Comparison of ENCODE assay signal across 2 cellular contexts in genomic region chr2:203992496-203992895, GRCh38.
TF ChIP-seq lines count a peak whose summit lies in the region.

No MANE protein-coding gene starts in this region.

TF ChIP-seq in HepG2, 621 proteins besides CTCF, POLR2A, EP300 and RAD21 (continued from another document):
- TF ChIP-seq, protein P1, sequence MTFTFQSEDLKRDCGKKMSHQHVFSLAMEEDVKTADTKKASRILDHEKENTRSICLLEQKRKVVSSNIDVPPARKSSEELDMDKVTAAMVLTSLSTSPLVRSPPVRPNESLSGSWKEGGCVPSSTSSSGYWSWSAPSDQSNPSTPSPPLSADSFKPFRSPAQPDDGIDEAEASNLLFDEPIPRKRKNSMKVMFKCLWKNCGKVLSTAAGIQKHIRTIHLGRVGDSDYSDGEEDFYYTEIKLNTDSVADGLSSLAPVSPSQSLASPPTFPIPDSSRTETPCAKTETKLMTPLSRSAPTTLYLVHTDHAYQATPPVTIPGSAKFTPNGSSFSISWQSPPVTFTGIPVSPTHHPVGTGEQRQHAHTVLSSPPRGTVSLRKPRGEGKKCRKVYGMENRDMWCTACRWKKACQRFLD (CRISPR knock-in tag; IDR thresholded peaks at IDR 0.05; ENCODE audit: borderline replicate concordance): no peak
TF ChIP-seq in HepG2: peak in this region for 1.

TF ChIP-seq in neural cell, 6 proteins besides CTCF, POLR2A, EP300 and RAD21 (continued from another document):
- TF ChIP-seq REST (IDR thresholded peaks at IDR 0.05; ENCODE audit: borderline replicate concordance) (no peak), MXI1 (conservative IDR thresholded peaks at IDR 0.05; ENCODE audit: poor library complexity, severe bottlenecking) (no peak), SMC3 (conservative IDR thresholded peaks at IDR 0.05; ENCODE audit: poor library complexity) (no peak), EZH2 (IDR thresholded peaks at IDR 0.05; ENCODE audit: borderline replicate concordance, insufficient read depth, low read length, poor library complexity, severe bottlenecking) (no peak), TAF1 (IDR thresholded peaks at IDR 0.05; ENCODE audit: low read depth) (no peak)
